1 cellular context compared by ENCODE assay signal in the genomic region with DNA sequence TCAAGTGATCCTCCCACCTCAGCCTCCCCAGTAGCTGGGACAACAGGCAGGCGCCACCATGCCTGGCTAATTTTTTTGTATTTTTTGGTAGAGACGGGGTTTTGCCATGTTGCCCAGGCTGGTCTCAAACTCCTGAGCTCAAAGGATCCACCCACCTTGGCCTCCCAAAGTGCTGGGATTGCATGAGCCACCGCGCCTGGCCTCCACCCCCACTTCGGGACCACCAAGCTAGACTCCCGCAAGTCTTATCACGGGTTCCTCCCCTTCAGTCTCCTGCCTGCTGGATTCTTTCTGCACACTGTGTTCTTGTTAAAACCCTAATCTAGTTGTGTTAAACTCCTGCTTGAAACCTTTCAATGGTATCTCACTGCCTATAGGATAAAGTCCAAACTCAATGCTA. TPM values are rescaled to one million over a fixed set of nuclear protein-coding genes. Genes with fewer than 3 reads are reported as not detected.
"Had no signal": no experiment of that assay in that cellular context is flagged by ENCODE, and none has a peak within 500 bp of the region (broad histone marks: within the 10 kb centered on the region; RNA-seq: fewer than 3 reads in every experiment).

No MANE protein-coding gene starts in this region.

RNA-seq across cellular contexts. Expression of gene CNBD2, which starts 57.7 kb away (rescaled TPM):
- total RNA-seq: ascending aorta had no signal
